Comparison of ENCODE assay signal across 17 cellular contexts in the genomic region with DNA sequence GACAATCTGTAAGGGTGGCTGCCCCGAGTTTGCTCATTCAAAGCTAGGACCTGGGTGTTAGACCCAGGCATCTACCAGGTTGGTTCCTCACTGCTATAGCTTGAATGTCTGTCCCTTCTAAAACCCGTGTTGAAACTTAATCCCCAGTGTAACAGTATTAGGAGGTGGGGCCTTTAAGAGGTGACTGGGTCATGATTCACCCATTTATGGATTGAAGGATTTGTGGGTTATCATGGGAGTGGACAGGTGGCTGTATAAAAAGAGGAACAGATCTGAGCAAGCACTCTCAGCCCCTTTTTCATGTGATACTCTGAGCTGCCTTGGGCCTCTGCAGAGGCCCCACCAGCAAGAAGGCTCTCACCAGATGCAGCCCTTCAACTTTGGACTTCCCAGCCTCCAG.
"Had no signal": no experiment of that assay in that cellular context is flagged by ENCODE, and none has a peak within 500 bp of the region (broad histone marks: within the 10 kb centered on the region; RNA-seq: fewer than 3 reads in every experiment).

No MANE protein-coding gene starts in this region.

- DNase-seq: activated CD4-positive, alpha-beta T cell treated with anti-CD3 and anti-CD28 coated beads, Interleukin-2, amount 50 U/mL, for 1 hour; activated CD8-positive, alpha-beta memory T cell treated with anti-CD3 and anti-CD28 coated beads for 24 hours; activated naive CD4-positive, alpha-beta T cell treated with Interleukin-2 at 50 U/mL for 16 hours; hypothalamus; kidney; left ventricle myocardium inferior; mesenchymal stem cell; posterior cingulate gyrus; small intestine; stimulated activated CD4-positive, alpha-beta T cell treated with anti-CD3 and anti-CD28 coated beads, Interleukin-4, amount 100 ng/mL, for 24 hours; stimulated activated naive CD4-positive, alpha-beta T cell had no signal

- H3K36me3 Mint-ChIP-seq: natural killer cell treated with Interleukin-12 subunit alpha and Interleukin-12 subunit beta and Interleukin-15 and Interleukin-18, amount 100 ng/mL, for 72 hours had no signal

- H3K9me3 Mint-ChIP-seq: natural killer cell treated with Interleukin-12 subunit alpha and Interleukin-12 subunit beta and Interleukin-15 and Interleukin-18, amount 100 ng/mL, for 72 hours had no signal

- ATAC-seq: activated CD4-positive, CD25-positive, alpha-beta regulatory T cell treated with anti-CD3 and anti-CD28 coated beads, Interleukin-2, amount 50 U/mL, for 24 hours; natural killer cell treated with Interleukin-12 subunit alpha and Interleukin-12 subunit beta and Interleukin-15 and Interleukin-18, amount 100 ng/mL, for 72 hours had no signal

- H3K4me3 ChIP-seq: ascending aorta, left ventricle myocardium inferior, right atrium auricular region, tibial nerve, vagina had no signal

- H3K9me3 ChIP-seq: ascending aorta, left ventricle myocardium inferior, right atrium auricular region, tibial nerve, vagina had no signal

- FAIRE-seq: kidney, small intestine had no signal

- H3K4me3 Mint-ChIP-seq: natural killer cell treated with Interleukin-12 subunit alpha and Interleukin-12 subunit beta and Interleukin-15 and Interleukin-18, amount 100 ng/mL, for 72 hours had no signal

- H3K27ac Mint-ChIP-seq: natural killer cell treated with Interleukin-12 subunit alpha and Interleukin-12 subunit beta and Interleukin-15 and Interleukin-18, amount 100 ng/mL, for 72 hours had no signal

- H3K27ac ChIP-seq: ascending aorta, left ventricle myocardium inferior, right atrium auricular region, tibial nerve, vagina had no signal

- H3K27me3 ChIP-seq: ascending aorta, right atrium auricular region, tibial nerve, vagina had no signal

- H3K36me3 ChIP-seq: ascending aorta, left ventricle myocardium inferior, right atrium auricular region, tibial nerve, vagina had no signal

- H3K4me1 ChIP-seq: left ventricle myocardium inferior, right atrium auricular region, tibial nerve, vagina had no signal
